Comparison of ENCODE assay signal across 1 cellular context in genomic region chr11:16737860-16738197, GRCh38.
TF ChIP-seq lines count a peak whose summit lies in the region.

No MANE protein-coding gene starts in this region.

TF ChIP-seq in GM12878, 131 proteins besides CTCF, POLR2A, EP300 and RAD21:
- no peak for TF ChIP-seq MEF2B (IDR thresholded peaks at IDR 0.05; ENCODE audit: partially characterized antibody, poor library complexity, severe bottlenecking)
- TF ChIP-seq SMAD1 (IDR thresholded peaks at IDR 0.05; ENCODE audit: low read depth, partially characterized antibody): no peak
- TF ChIP-seq SIX5 (IDR thresholded peaks at IDR 0.05; ENCODE audit: low read depth, low read length, severe bottlenecking): no peak
- no peak for TF ChIP-seq BRCA1 (IDR thresholded peaks at IDR 0.05; ENCODE audit: low read depth, low read length)
- TF ChIP-seq KAT2A (conservative IDR thresholded peaks at IDR 0.05; ENCODE audit: control insufficient read depth, low read depth, low read length): no peak
- TF ChIP-seq USF2 (IDR thresholded peaks at IDR 0.05; ENCODE audit: borderline replicate concordance, low read depth, low read length): no peak
- peak; percentile 93; the same call in 1 of the 2 replicates for TF ChIP-seq PAX8 (IDR thresholded peaks at IDR 0.05)
- peak; percentile 46; the same call in 1 of the 2 replicates for TF ChIP-seq CHD1 (IDR thresholded peaks at IDR 0.05; ENCODE audit: low read depth, low read length)
- TF ChIP-seq NFXL1 (IDR thresholded peaks at IDR 0.05; ENCODE audit: borderline replicate concordance): no peak
- no peak for TF ChIP-seq ZNF592 (IDR thresholded peaks at IDR 0.05)
- no peak for TF ChIP-seq CUX1 (IDR thresholded peaks at IDR 0.05; ENCODE audit: insufficient replicate concordance, low read depth, low read length)
- no peak for TF ChIP-seq HSF1 (IDR thresholded peaks at IDR 0.05; ENCODE audit: low read depth, low read length)
